Comparison of ENCODE assay signal across 1 cellular context in genomic region chr12:64403708-64404469, GRCh38.
TF ChIP-seq lines count a peak whose summit lies in the region.

Gene XPOT (plus strand): TSS chr12:64404392. CDS start chr12:64410036, 5,644 bp downstream.

TF ChIP-seq in K562, 482 proteins besides CTCF, POLR2A, EP300 and RAD21 (continued from another document and continues in another):
- peak; percentile 50 for TF ChIP-seq ATF3 (IDR thresholded peaks at IDR 0.05)
- TF ChIP-seq ATF3 (CRISPR knock-in tag; conservative IDR thresholded peaks at IDR 0.05), result no peak; the same call in 1 of the 2 replicates
- TF ChIP-seq TSHZ1 (CRISPR knock-in tag; IDR thresholded peaks at IDR 0.05), result no peak
- no peak for TF ChIP-seq ZNF449 (CRISPR knock-in tag; IDR thresholded peaks at IDR 0.05)
- TF ChIP-seq RFX1 (IDR thresholded peaks at IDR 0.05), result no peak
- no peak for TF ChIP-seq ZNF224 (CRISPR knock-in tag; IDR thresholded peaks at IDR 0.05)
- no peak for TF ChIP-seq HLTF (IDR thresholded peaks at IDR 0.05)
- no peak for TF ChIP-seq XRCC3 (IDR thresholded peaks at IDR 0.05)
- peak; percentile 95 for TF ChIP-seq ETV5 (CRISPR knock-in tag; IDR thresholded peaks at IDR 0.05; ENCODE audit: low read depth)
- TF ChIP-seq CHAMP1 (IDR thresholded peaks at IDR 0.05), result no peak
- no peak for TF ChIP-seq HSF4 (CRISPR knock-in tag; IDR thresholded peaks at IDR 0.05; ENCODE audit: borderline replicate concordance)
- 0 out of 2 replicates have a peak, but pooled peaks have one; percentile 65 for TF ChIP-seq KLF1 (tag; IDR thresholded peaks at IDR 0.05)
- no peak for TF ChIP-seq ZNF655 (CRISPR knock-in tag; IDR thresholded peaks at IDR 0.05)
- TF ChIP-seq TFAM (CRISPR knock-in tag; conservative IDR thresholded peaks at IDR 0.05), result no peak
- 0 out of 2 replicates have a peak, but pooled peaks have one; percentile 9 for TF ChIP-seq TOE1 (IDR thresholded peaks at IDR 0.05; ENCODE audit: borderline replicate concordance)
- no peak for TF ChIP-seq TOE1 (CRISPR knock-in tag; IDR thresholded peaks at IDR 0.05; ENCODE audit: borderline replicate concordance, low read depth)
- TF ChIP-seq ZNF263 (CRISPR knock-in tag; IDR thresholded peaks at IDR 0.05; ENCODE audit: borderline replicate concordance), result no peak
- no peak for TF ChIP-seq ARHGAP35 (IDR thresholded peaks at IDR 0.05; ENCODE audit: partially characterized antibody)
- peak in 1 of 2 experiments; percentile 47; a peak in 1 of 4 replicates for TF ChIP-seq BCLAF1 (IDR thresholded peaks at IDR 0.05; ENCODE audit: borderline replicate concordance in 1 of 2, control insufficient read depth in 1 of 2, low read depth in 2 of 2, low read length in 1 of 2)
- no peak for TF ChIP-seq LCOR (CRISPR knock-in tag; IDR thresholded peaks at IDR 0.05)
- no peak for TF ChIP-seq CHD4 (IDR thresholded peaks at IDR 0.05; ENCODE audit: insufficient read depth, insufficient replicate concordance, low read depth, low read length, poor library complexity, severe bottlenecking)
- TF ChIP-seq IRF2 (CRISPR knock-in tag; IDR thresholded peaks at IDR 0.05), result no peak
- TF ChIP-seq IFI16 (CRISPR knock-in tag; IDR thresholded peaks at IDR 0.05), result no peak
- no peak for TF ChIP-seq CBX8 (IDR thresholded peaks at IDR 0.05; ENCODE audit: borderline replicate concordance, extremely low read depth, low read depth, low read length, poor library complexity, severe bottlenecking)
- peak; percentile 76 for TF ChIP-seq ELF2 (CRISPR knock-in tag; IDR thresholded peaks at IDR 0.05)
- TF ChIP-seq ZSCAN32 (CRISPR knock-in tag; IDR thresholded peaks at IDR 0.05), result no peak
- TF ChIP-seq MAX (CRISPR knock-in tag; IDR thresholded peaks at IDR 0.05), result peak; percentile 58
- peak; percentile 37; the same call in 1 of the 2 replicates for TF ChIP-seq ZNF395 (CRISPR knock-in tag; IDR thresholded peaks at IDR 0.05)
- TF ChIP-seq RBM15 (IDR thresholded peaks at IDR 0.05; ENCODE audit: insufficient read depth, low read length), result no peak
- no peak for TF ChIP-seq TCF3 (CRISPR knock-in tag; IDR thresholded peaks at IDR 0.05)
- no peak for TF ChIP-seq ZNF431 (CRISPR knock-in tag; IDR thresholded peaks at IDR 0.05)
- no peak for TF ChIP-seq TFAP4 (CRISPR knock-in tag; IDR thresholded peaks at IDR 0.05; ENCODE audit: borderline replicate concordance)
- no peak for TF ChIP-seq ZNF165 (CRISPR knock-in tag; IDR thresholded peaks at IDR 0.05; ENCODE audit: borderline replicate concordance)
- no peak for TF ChIP-seq ZNF551 (CRISPR knock-in tag; IDR thresholded peaks at IDR 0.05)
- no peak; the same call in 1 of the 2 replicates for TF ChIP-seq MTA3 (IDR thresholded peaks at IDR 0.05; ENCODE audit: borderline replicate concordance)
- TF ChIP-seq ZNF217 (CRISPR knock-in tag; IDR thresholded peaks at IDR 0.05), result no peak
- no peak for TF ChIP-seq SREBF2 (CRISPR knock-in tag; IDR thresholded peaks at IDR 0.05)
- TF ChIP-seq POLR2G (IDR thresholded peaks at IDR 0.05; ENCODE audit: low read depth, low read length), result no peak
- 0 out of 2 replicates have a peak, but pooled peaks have one; percentile 14 for TF ChIP-seq NR2C2 (CRISPR knock-in tag; IDR thresholded peaks at IDR 0.05)
- no peak for TF ChIP-seq NR2C2 (tag; IDR thresholded peaks at IDR 0.05)
